In the genomic region with DNA sequence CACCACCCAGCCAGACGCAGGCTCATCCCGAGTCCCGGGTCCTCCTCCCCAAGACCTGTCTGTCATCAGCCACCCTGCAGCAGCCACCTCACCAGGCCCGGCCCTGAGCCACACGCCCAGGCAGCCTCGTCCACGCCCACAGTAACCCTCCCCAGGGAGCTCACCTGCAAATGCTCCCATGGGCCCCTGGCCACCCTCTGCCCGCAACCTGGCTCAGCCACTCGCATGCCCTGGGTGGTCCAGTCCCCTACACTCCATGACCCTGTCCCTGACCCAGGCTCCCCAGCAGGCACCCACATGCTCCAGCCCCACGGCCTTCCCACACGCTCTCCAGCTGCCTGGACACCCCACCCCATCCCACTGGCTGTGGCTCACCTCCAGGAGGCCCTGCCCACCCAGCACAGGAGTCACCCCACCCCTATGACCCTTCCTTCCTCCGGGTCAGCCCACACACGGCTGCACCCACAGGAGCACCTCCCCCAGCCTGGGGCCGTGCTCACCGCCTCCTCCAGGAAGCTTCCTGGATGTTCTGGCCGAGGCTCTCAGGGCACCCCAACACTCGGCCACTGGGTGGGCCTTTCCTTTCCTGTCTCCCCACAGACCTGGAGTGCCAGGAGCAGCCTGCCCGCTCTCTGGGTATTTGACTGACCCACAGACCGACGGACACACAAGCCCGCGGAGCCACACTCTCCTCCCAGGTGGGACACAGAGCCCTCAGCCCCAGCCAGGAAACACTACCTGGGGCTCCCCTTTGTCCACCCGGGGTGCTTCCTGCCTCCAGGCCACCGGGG, we compare ENCODE assay signal across 9 cellular contexts. TPM values are rescaled to one million over a fixed set of nuclear protein-coding genes. Genes with fewer than 3 reads are reported as not detected.
DNase-seq lines count a peak whose midpoint lies in the region; ATAC-seq, FAIRE-seq and TF ChIP-seq lines count a peak whose summit lies in the region.
"Had no signal": no experiment of that assay in that cellular context is flagged by ENCODE, and none has a peak within 500 bp of the region (broad histone marks: within the 10 kb centered on the region; RNA-seq: fewer than 3 reads in every experiment).

No MANE protein-coding gene starts in this region.

- ATAC-seq in A549: peak; percentile 9 to 20; a peak in 3 of 6 replicates
- ATAC-seq in K562: peak; percentile 69
- ATAC-seq in HG03565 (IDR thresholded peaks at IDR 0.05; ENCODE audit: unreplicated experiment): no peak
- ATAC-seq in HG03442 (IDR thresholded peaks at IDR 0.05; ENCODE audit: unreplicated experiment): no peak
- no peak for ATAC-seq in GM19463 (IDR thresholded peaks at IDR 0.05; ENCODE audit: unreplicated experiment)

- peaks cover 38% of the 10 kb centered on the region for H3K4me1 ChIP-seq in A549
- H3K4me1 ChIP-seq in K562 (replicated peaks in 1 of 2; ENCODE audit: control insufficient read depth in 2 of 2, insufficient read depth in 2 of 2, low read length in 2 of 2): peaks cover 23 to 94% of the 10 kb centered on the region in 2 experiments
- H3K4me1 ChIP-seq in mesodermal cell (ENCODE audit: control insufficient read depth, insufficient read depth, low read length, poor library complexity, severe bottlenecking): peaks cover 41% of the 10 kb centered on the region

- H3K36me3 ChIP-seq in K562 (ENCODE audit: control insufficient read depth, insufficient read depth, low read length) (peaks cover 72% of the 10 kb centered on the region; the same call in 2 of the 3 replicates), mesodermal cell (ENCODE audit: control insufficient read depth, insufficient read depth, low read length) (peaks cover 43% of the 10 kb centered on the region)

- DNase-seq in A549 (ENCODE audit: low read depth in 1 of 2, low spot score in 1 of 2): no peak
- no peak for DNase-seq in HFFc6
- DNase-seq in K562 (ENCODE audit: extremely low read depth in 1 of 4, low spot score in 3 of 4): peak; percentile 77 to 87 (median 82)
- no peak for DNase-seq in foreskin fibroblast
- DNase-seq: RPMI8226 had no signal

- FAIRE-seq in A549 (lab: Jason Lieb, UNC) (no peak), K562 (lab: Jason Lieb, UNC) (peak; percentile 92)

- TF ChIP-seq RAD21 in A549 (conservative IDR thresholded peaks at IDR 0.05 in 1 of 2, IDR thresholded peaks at IDR 0.05 in 1 of 2) (no peak), K562 (CRISPR knock-in tag; conservative IDR thresholded peaks at IDR 0.05 in 1 of 2, IDR thresholded peaks at IDR 0.05 in 1 of 2) (no peak)

- H3K79me2 ChIP-seq in K562 (ENCODE audit: control insufficient read depth, insufficient read depth, low read length): peaks cover 80% of the 10 kb centered on the region

- H3K27ac Mint-ChIP-seq in HFFc6: peak overlapping the region; percentile 97

- no peaks in the 10 kb centered on the region for H3K36me3 Mint-ChIP-seq in HFFc6 (ENCODE audit: low read depth)

- in situ Hi-C loops in K562 (cut with MboI): no loop called here

- TF ChIP-seq CTCF in A549 (IDR thresholded peaks at IDR 0.05) (no peak), HFFc6 (IDR thresholded peaks at IDR 0.05) (no peak), K562 (IDR thresholded peaks at IDR 0.05 in 2 of 3, conservative IDR thresholded peaks at IDR 0.05 in 1 of 3; ENCODE audit: insufficient read depth in 2 of 3, low read depth in 1 of 3, low read length in 3 of 3) (no peak), foreskin fibroblast (IDR thresholded peaks at IDR 0.05; ENCODE audit: low read depth, low read length) (no peak)

- BruUV-seq in K562 (replicated peaks; lab: Mats Ljungman, UMichigan): no TSS peak

- H4K20me1 ChIP-seq in K562 (replicated peaks; ENCODE audit: control insufficient read depth, insufficient read depth, low read length): peaks cover 53% of the 10 kb centered on the region

- intact Hi-C loops in K562 (cut with micrococcal nuclease): no loop called here

- H3K9me1 ChIP-seq in K562 (ENCODE audit: control insufficient read depth, insufficient read depth, low read length): peaks cover 16% of the 10 kb centered on the region

- H3K27me3 ChIP-seq in K562 (ENCODE audit: control insufficient read depth in 2 of 2, insufficient read depth in 2 of 2, low read length in 2 of 2): no peaks in the 10 kb centered on the region

- peaks cover 31% of the 10 kb centered on the region for H3K4me1 Mint-ChIP-seq in HFFc6 (ENCODE audit: low read depth)

- peak overlapping the region; percentile 42 to 94 for H3K9ac ChIP-seq in K562 (ENCODE audit: insufficient read depth in 1 of 2, low read depth in 2 of 2, low read length in 2 of 2)

- WGBS in A549 (ENCODE audit: missing lambda C conversion rate): 54% methylated on average over 10 of the region's 24 CpGs
- 15% methylated on average over 22 of the region's 24 CpGs for WGBS in K562 (ENCODE audit: insufficient coverage, low coverage, missing lambda C conversion rate)
- 85 to 90% methylated on average over 16 to 24 of the region's 24 CpGs for WGBS in mesodermal cell (ENCODE audit: insufficient coverage in 2 of 2), 2 experiments

- POLR2A ChIA-PET in A549 (lab: Yijun Ruan, JAX) (interaction anchor here (0.8 kb wide), 1 partner anchor 14 kb away, joined by 3 read pairs; no protein-coding TSS in a partner anchor), K562 (lab: Yijun Ruan, JAX) (interaction anchor here (0.6 to 1.2 kb wide), 6 partner anchors 9 to 276 kb away, joined by 3 to 6 read pairs (median 3); a partner anchor contains a TSS)

- H3K27ac ChIP-seq in A549: peak overlapping the region; percentile 62 to 82; a peak in 5 of 6 replicates
- H3K27ac ChIP-seq in K562 (ENCODE audit: extremely low read depth, low read depth, low read length): peak overlapping the region; percentile 74
- H3K27ac ChIP-seq in mesodermal cell (ENCODE audit: low read depth, low read length, severe bottlenecking): peak overlapping the region; percentile 29

- peak overlapping the region; percentile 92 for H3K4me2 ChIP-seq in A549
- H3K4me2 ChIP-seq in K562 (ENCODE audit: insufficient read depth, low read length): peak overlapping the region; percentile 64

- peak overlapping the region; percentile 84 for H3K4me3 Mint-ChIP-seq in HFFc6

- no peaks in the 10 kb centered on the region; the same call in none of the 2 replicates for H3K27me3 Mint-ChIP-seq in HFFc6 (ENCODE audit: insufficient read depth)

- no peak overlapping the region for H2AFZ ChIP-seq in K562 (ENCODE audit: low read depth, low read length)

- no peaks in the 10 kb centered on the region for H3K9me3 ChIP-seq in A549
- H3K9me3 ChIP-seq in K562 (replicated peaks; ENCODE audit: control insufficient read depth, insufficient read depth, low read depth, low read length): no peaks in the 10 kb centered on the region
- no peaks in the 10 kb centered on the region for H3K9me3 ChIP-seq in mesodermal cell (ENCODE audit: control insufficient read depth, low read length)

- CTCF ChIA-PET in A549 (lab: Yijun Ruan, JAX) (interaction anchor here (0.9 kb wide), 1 partner anchor 19 kb away, joined by 3 read pairs; no protein-coding TSS in a partner anchor), K562 (lab: Yijun Ruan, JAX; ENCODE audit: low intra/inter-chr PET ratio) (no interaction called here)

- H3K4me3 ChIP-seq in A549 (no peak overlapping the region), K562 (peak overlapping the region; percentile 28; the same call in 1 of the 2 replicates), mesodermal cell (ENCODE audit: extremely low read depth, insufficient read depth, low read length, poor library complexity, severe bottlenecking) (no peak overlapping the region), foreskin fibroblast (ENCODE audit: low read depth in 1 of 2, low read length in 2 of 2) (peak overlapping the region in 1 of 2 donors; percentile 6)

- peaks cover 4% of the 10 kb centered on the region; the same call in 1 of the 2 replicates for H3K9me3 Mint-ChIP-seq in HFFc6

- TF ChIP-seq POLR2A in A549 (IDR thresholded peaks at IDR 0.05; ENCODE audit: low read length) (no peak), K562 (conservative IDR thresholded peaks at IDR 0.05) (peak; percentile 56; the same call in 1 of the 2 replicates)

- TF ChIP-seq EP300 in A549 (IDR thresholded peaks at IDR 0.05) (no peak), K562 (IDR thresholded peaks at IDR 0.05; ENCODE audit: low read length) (no peak)

RNA-seq across cellular contexts. Expression of a gene that starts 3.6 kb away (rescaled TPM):
- polyA plus RNA-seq in A549 (2011; rRNA removed): 45.6 and 53.3 TPM in 2 replicates
- polyA plus RNA-seq in A549 (2012; cell fraction: cytosol; rRNA removed): 106 and 148 TPM in 2 replicates
- polyA plus RNA-seq in A549 (2012; cell fraction: nucleus; rRNA removed): 608 and 842 TPM in 2 replicates
- polyA plus RNA-seq in A549 (2017; fragmentation: RNase III; extraction: RNeasy Plus Mini Kit Qiagen cat#74134 plus additional on column Dnase treatment): 71.1 to 82.2 TPM (median 78.3 TPM) in 3 replicates
- 41.2 and 48.5 TPM in 2 replicates for polyA minus RNA-seq in A549 (2011; rRNA and poly(A)+ RNA removed)
- 100 to 1,000 TPM; 127 to 164 (median 149) TPM for total RNA-seq in HFFc6 (2021; fragmentation: NEBNext Ultra II Directional; extraction: Animal tissue kit (Norgen Biotek cat#: 25700))
- total RNA-seq in K562 (2011; cell fraction: chromatin; rRNA removed; ENCODE audit: low replicate concordance): 157 and 512 TPM in 2 replicates
- total RNA-seq in K562 (2011; cell fraction: nucleolus; rRNA removed): 498 and 541 TPM in 2 replicates
- 251 and 289 TPM in 2 replicates for total RNA-seq in K562 (2011; cell fraction: nucleoplasm; rRNA removed)
- total RNA-seq in K562 (2014; rRNA removed): 135 and 169 TPM in 2 replicates
- total RNA-seq in K562 (2014; rRNA removed; fragmentation: Illumina TruSeq; extraction: Trizol): 13.4 and 18.5 TPM in 2 replicates
- total RNA-seq in K562 (2015; rRNA removed; fragmentation: Illumina TruSeq; extraction: Trizol): 59.7 and 60.9 TPM in 2 replicates
- total RNA-seq in K562 (2021): 176 and 193 TPM in 2 replicates
- 83.2 and 158 TPM in 2 replicates for polyA plus RNA-seq in K562 (2011; rRNA removed)
- polyA plus RNA-seq in K562 (2011; cell fraction: cytosol; rRNA removed): 163 and 311 TPM in 2 replicates
- polyA plus RNA-seq in K562 (2011; cell fraction: nucleus; rRNA removed): 1,374 and 1,890 TPM in 2 replicates
- polyA plus RNA-seq in K562 (2012): 118 and 187 TPM in 2 replicates
- 63.6 and 79.5 TPM in 2 replicates for polyA plus RNA-seq in K562 (2014; fragmentation: Illumina TruSeq; extraction: Trizol)
- under 1 TPM; 0.52 to 0.57 TPM for polyA plus RNA-seq in K562 (2014; fragmentation: Nextera tagmentation; extraction: Ambion mirVana)
- 225 and 231 TPM in 2 replicates for polyA plus RNA-seq in K562 (2014; rRNA removed)
- polyA minus RNA-seq in K562 (2011; rRNA and poly(A)+ RNA removed): 18.2 and 31.6 TPM in 2 replicates
- polyA minus RNA-seq in K562 (2011; cell fraction: cytosol; rRNA and poly(A)+ RNA removed): 42.1 and 50.9 TPM in 2 replicates
- 105 and 111 TPM in 2 replicates for polyA minus RNA-seq in K562 (2011; cell fraction: nucleus; rRNA and poly(A)+ RNA removed)
- 114 TPM for polyA plus RNA-seq in mesodermal cell (2013, experiment 1 of 2)
- 100 TPM for polyA plus RNA-seq in mesodermal cell (2013, experiment 2 of 2)

RNA-seq across cellular contexts. Expression of a gene that starts 4.0 kb away (rescaled TPM):
- polyA plus RNA-seq in A549 (2011; rRNA removed) (not detected in 2 replicates), A549 (2017; fragmentation: RNase III; extraction: RNeasy Plus Mini Kit Qiagen cat#74134 plus additional on column Dnase treatment) (not detected in 3 replicates), K562 (2011; rRNA removed) (not detected in 2 replicates), K562 (2014; fragmentation: Illumina TruSeq; extraction: Trizol) (not detected in 2 replicates), K562 (2014; fragmentation: Nextera tagmentation; extraction: Ambion mirVana) (not detected), K562 (2014; rRNA removed) (not detected in 2 replicates)
- not detected in 2 replicates for polyA plus RNA-seq in A549 (2012; cell fraction: cytosol; rRNA removed)
- not detected in 2 replicates for polyA plus RNA-seq in A549 (2012; cell fraction: nucleus; rRNA removed)
- under 0.01 TPM in 1 of 2 replicates, not detected in the other for polyA minus RNA-seq in A549 (2011; rRNA and poly(A)+ RNA removed)
- total RNA-seq in HFFc6 (2021; fragmentation: NEBNext Ultra II Directional; extraction: Animal tissue kit (Norgen Biotek cat#: 25700)): not detected
- not detected in 2 replicates for total RNA-seq in K562 (2011; cell fraction: chromatin; rRNA removed; ENCODE audit: low replicate concordance)
- total RNA-seq in K562 (2011; cell fraction: nucleolus; rRNA removed): not detected in 2 replicates
- total RNA-seq in K562 (2011; cell fraction: nucleoplasm; rRNA removed): not detected in 2 replicates
- total RNA-seq in K562 (2014; rRNA removed) (not detected in 2 replicates), K562 (2014; rRNA removed; fragmentation: Illumina TruSeq; extraction: Trizol) (not detected in 2 replicates), K562 (2015; rRNA removed; fragmentation: Illumina TruSeq; extraction: Trizol) (not detected in 2 replicates), K562 (2021) (not detected in 2 replicates)
- not detected in 2 replicates for polyA plus RNA-seq in K562 (2011; cell fraction: cytosol; rRNA removed)
- not detected in 2 replicates for polyA plus RNA-seq in K562 (2011; cell fraction: nucleus; rRNA removed)
- not detected in 2 replicates for polyA plus RNA-seq in K562 (2012)
- polyA minus RNA-seq in K562 (2011; rRNA and poly(A)+ RNA removed): under 0.01 TPM in 2 replicates
- 667 TPM in 1 of 2 replicates, not detected in the other for polyA minus RNA-seq in K562 (2011; cell fraction: cytosol; rRNA and poly(A)+ RNA removed)
- polyA minus RNA-seq in K562 (2011; cell fraction: nucleus; rRNA and poly(A)+ RNA removed): under 0.01 TPM in 1 of 2 replicates, not detected in the other
- polyA plus RNA-seq in mesodermal cell (2013, experiment 1 of 2): under 0.01 TPM
- under 0.01 TPM for polyA plus RNA-seq in mesodermal cell (2013, experiment 2 of 2)

RNA-seq across cellular contexts. Expression of a gene that starts 9.1 kb away (rescaled TPM):
- polyA plus RNA-seq in A549 (2011; rRNA removed): 31.7 and 32.2 TPM in 2 replicates
- 102 and 104 TPM in 2 replicates for polyA plus RNA-seq in A549 (2012; cell fraction: cytosol; rRNA removed)
- 111 TPM in 2 replicates for polyA plus RNA-seq in A549 (2012; cell fraction: nucleus; rRNA removed)
- 99.3 to 115 TPM (median 101 TPM) in 3 replicates for polyA plus RNA-seq in A549 (2017; fragmentation: RNase III; extraction: RNeasy Plus Mini Kit Qiagen cat#74134 plus additional on column Dnase treatment)
- polyA minus RNA-seq in A549 (2011; rRNA and poly(A)+ RNA removed): 94.3 and 125 TPM in 2 replicates
- 100 to 1,000 TPM; 483 to 579 (median 507) TPM for total RNA-seq in HFFc6 (2021; fragmentation: NEBNext Ultra II Directional; extraction: Animal tissue kit (Norgen Biotek cat#: 25700))
- 25.1 and 70.9 TPM in 2 replicates for total RNA-seq in K562 (2011; cell fraction: chromatin; rRNA removed; ENCODE audit: low replicate concordance)
- total RNA-seq in K562 (2011; cell fraction: nucleolus; rRNA removed): 40.8 and 41.4 TPM in 2 replicates
- total RNA-seq in K562 (2011; cell fraction: nucleoplasm; rRNA removed): 34.4 and 52.1 TPM in 2 replicates
- 82.3 and 124 TPM in 2 replicates for total RNA-seq in K562 (2014; rRNA removed)
- 33.7 and 45.6 TPM in 2 replicates for total RNA-seq in K562 (2014; rRNA removed; fragmentation: Illumina TruSeq; extraction: Trizol)
- 52.7 and 54.9 TPM in 2 replicates for total RNA-seq in K562 (2015; rRNA removed; fragmentation: Illumina TruSeq; extraction: Trizol)
- 161 and 174 TPM in 2 replicates for total RNA-seq in K562 (2021)
- 36.4 and 61.3 TPM in 2 replicates for polyA plus RNA-seq in K562 (2011; rRNA removed)
- polyA plus RNA-seq in K562 (2011; cell fraction: cytosol; rRNA removed): 82.9 and 105 TPM in 2 replicates
- 42.5 and 55.7 TPM in 2 replicates for polyA plus RNA-seq in K562 (2011; cell fraction: nucleus; rRNA removed)
- 82.7 and 152 TPM in 2 replicates for polyA plus RNA-seq in K562 (2012)
- polyA plus RNA-seq in K562 (2014; fragmentation: Illumina TruSeq; extraction: Trizol): 123 and 158 TPM in 2 replicates
- 10 to 100 TPM; 12.1 to 12.8 TPM for polyA plus RNA-seq in K562 (2014; fragmentation: Nextera tagmentation; extraction: Ambion mirVana)
- 71.3 and 73.3 TPM in 2 replicates for polyA plus RNA-seq in K562 (2014; rRNA removed)
- 45.8 and 50.7 TPM in 2 replicates for polyA minus RNA-seq in K562 (2011; rRNA and poly(A)+ RNA removed)
- 132 and 161 TPM in 2 replicates for polyA minus RNA-seq in K562 (2011; cell fraction: cytosol; rRNA and poly(A)+ RNA removed)
- 9.0 and 15.9 TPM in 2 replicates for polyA minus RNA-seq in K562 (2011; cell fraction: nucleus; rRNA and poly(A)+ RNA removed)
- polyA plus RNA-seq in mesodermal cell (2013, experiment 1 of 2): 170 TPM
- 152 TPM for polyA plus RNA-seq in mesodermal cell (2013, experiment 2 of 2)

RNA-seq across cellular contexts. Expression of a gene that starts 17.1 kb away (rescaled TPM):
- polyA plus RNA-seq in A549 (2011; rRNA removed) (0.65 and 0.67 TPM in 2 replicates), A549 (2017; fragmentation: RNase III; extraction: RNeasy Plus Mini Kit Qiagen cat#74134 plus additional on column Dnase treatment) (1.1 to 1.5 TPM (median 1.5 TPM) in 3 replicates), K562 (2011; rRNA removed) (0.06 and 0.23 TPM in 2 replicates), K562 (2014; fragmentation: Illumina TruSeq; extraction: Trizol) (not detected in 2 replicates), K562 (2014; fragmentation: Nextera tagmentation; extraction: Ambion mirVana) (not detected), K562 (2014; rRNA removed) (0.15 and 0.19 TPM in 2 replicates)
- polyA plus RNA-seq in A549 (2012; cell fraction: cytosol; rRNA removed): 1.1 and 2.8 TPM in 2 replicates
- polyA plus RNA-seq in A549 (2012; cell fraction: nucleus; rRNA removed): 13.1 and 22.7 TPM in 2 replicates
- 0.58 and 0.87 TPM in 2 replicates for polyA minus RNA-seq in A549 (2011; rRNA and poly(A)+ RNA removed)
- total RNA-seq in HFFc6 (2021; fragmentation: NEBNext Ultra II Directional; extraction: Animal tissue kit (Norgen Biotek cat#: 25700)): under 1 TPM; 0.34 to 0.66 (median 0.41) TPM
- total RNA-seq in K562 (2011; cell fraction: chromatin; rRNA removed; ENCODE audit: low replicate concordance): 0.32 and 0.88 TPM in 2 replicates
- total RNA-seq in K562 (2011; cell fraction: nucleolus; rRNA removed): 1.3 and 2.9 TPM in 2 replicates
- total RNA-seq in K562 (2011; cell fraction: nucleoplasm; rRNA removed): 0.29 and 0.46 TPM in 2 replicates
- total RNA-seq in K562 (2014; rRNA removed) (0.95 TPM in 1 of 2 replicates, not detected in the other), K562 (2014; rRNA removed; fragmentation: Illumina TruSeq; extraction: Trizol) (not detected in 2 replicates), K562 (2015; rRNA removed; fragmentation: Illumina TruSeq; extraction: Trizol) (not detected in 2 replicates), K562 (2021) (0.51 TPM in 1 of 2 replicates, not detected in the other)
- polyA plus RNA-seq in K562 (2011; cell fraction: cytosol; rRNA removed): 0.31 and 0.53 TPM in 2 replicates
- 2.2 and 2.5 TPM in 2 replicates for polyA plus RNA-seq in K562 (2011; cell fraction: nucleus; rRNA removed)
- polyA plus RNA-seq in K562 (2012): 0.12 and 0.51 TPM in 2 replicates
- polyA minus RNA-seq in K562 (2011; rRNA and poly(A)+ RNA removed): 0.06 TPM in 1 of 2 replicates, not detected in the other
- polyA minus RNA-seq in K562 (2011; cell fraction: cytosol; rRNA and poly(A)+ RNA removed): not detected in 2 replicates
- polyA minus RNA-seq in K562 (2011; cell fraction: nucleus; rRNA and poly(A)+ RNA removed): 0.40 and 1.4 TPM in 2 replicates
- polyA plus RNA-seq in mesodermal cell (2013, experiment 1 of 2): 1.7 TPM
- polyA plus RNA-seq in mesodermal cell (2013, experiment 2 of 2): 1.4 TPM

RNA-seq across cellular contexts. Expression of a gene that starts 22.6 kb away (rescaled TPM):
- 5.0 and 6.6 TPM in 2 replicates for polyA plus RNA-seq in A549 (2011; rRNA removed)
- 7.9 and 9.1 TPM in 2 replicates for polyA plus RNA-seq in A549 (2012; cell fraction: cytosol; rRNA removed)
- polyA plus RNA-seq in A549 (2012; cell fraction: nucleus; rRNA removed): 53.4 and 59.9 TPM in 2 replicates
- 8.8 to 13.5 TPM (median 12.6 TPM) in 3 replicates for polyA plus RNA-seq in A549 (2017; fragmentation: RNase III; extraction: RNeasy Plus Mini Kit Qiagen cat#74134 plus additional on column Dnase treatment)
- 9.6 and 10.5 TPM in 2 replicates for polyA minus RNA-seq in A549 (2011; rRNA and poly(A)+ RNA removed)
- total RNA-seq in HFFc6 (2021; fragmentation: NEBNext Ultra II Directional; extraction: Animal tissue kit (Norgen Biotek cat#: 25700)): 1 to 10 TPM; 4.6 to 8.1 (median 6.6) TPM
- total RNA-seq in K562 (2011; cell fraction: chromatin; rRNA removed; ENCODE audit: low replicate concordance): 266 and 789 TPM in 2 replicates
- 519 and 639 TPM in 2 replicates for total RNA-seq in K562 (2011; cell fraction: nucleolus; rRNA removed)
- total RNA-seq in K562 (2011; cell fraction: nucleoplasm; rRNA removed): 258 and 297 TPM in 2 replicates
- total RNA-seq in K562 (2014; rRNA removed): 31.4 and 45.4 TPM in 2 replicates
- 8.9 and 12.7 TPM in 2 replicates for total RNA-seq in K562 (2014; rRNA removed; fragmentation: Illumina TruSeq; extraction: Trizol)
- total RNA-seq in K562 (2015; rRNA removed; fragmentation: Illumina TruSeq; extraction: Trizol): 19.1 and 22.8 TPM in 2 replicates
- 90.0 and 96.1 TPM in 2 replicates for total RNA-seq in K562 (2021)
- 32.6 and 52.0 TPM in 2 replicates for polyA plus RNA-seq in K562 (2011; rRNA removed)
- 31.0 and 47.7 TPM in 2 replicates for polyA plus RNA-seq in K562 (2011; cell fraction: cytosol; rRNA removed)
- 504 and 724 TPM in 2 replicates for polyA plus RNA-seq in K562 (2011; cell fraction: nucleus; rRNA removed)
- 65.1 and 67.9 TPM in 2 replicates for polyA plus RNA-seq in K562 (2012)
- 31.2 and 32.6 TPM in 2 replicates for polyA plus RNA-seq in K562 (2014; fragmentation: Illumina TruSeq; extraction: Trizol)
- 1 to 10 TPM; 2.3 to 3.0 TPM for polyA plus RNA-seq in K562 (2014; fragmentation: Nextera tagmentation; extraction: Ambion mirVana)
- 73.5 and 94.1 TPM in 2 replicates for polyA plus RNA-seq in K562 (2014; rRNA removed)
- 13.1 and 14.8 TPM in 2 replicates for polyA minus RNA-seq in K562 (2011; rRNA and poly(A)+ RNA removed)
- polyA minus RNA-seq in K562 (2011; cell fraction: cytosol; rRNA and poly(A)+ RNA removed): 24.3 and 51.6 TPM in 2 replicates
- 164 and 176 TPM in 2 replicates for polyA minus RNA-seq in K562 (2011; cell fraction: nucleus; rRNA and poly(A)+ RNA removed)
- 12.9 TPM for polyA plus RNA-seq in mesodermal cell (2013, experiment 1 of 2)
- 13.2 TPM for polyA plus RNA-seq in mesodermal cell (2013, experiment 2 of 2)

Comparison
In these comparisons a context has a peak if more than half of its experiments do, and no peak if none do; other contexts are left out.
1. ATAC-seq: peak in A549 (2 of 2) and K562 (single experiment); none in HG03565 (single experiment), HG03442 (single experiment) and GM19463 (single experiment).
2. DNase-seq: peak in K562 (4 of 4); none in A549 (0 of 2), HFFc6 (single experiment) and foreskin fibroblast (0 of 2).
3. Peak in every context shown above with its lines, with median percentiles within 50 percentile points of each other: H3K27ac ChIP-seq.